Comparison of ENCODE assay signal across 8 cellular contexts in genomic region chr15:31235298-31236183, GRCh38.
DNase-seq lines count a peak whose midpoint lies in the region; ATAC-seq and TF ChIP-seq lines count a peak whose summit lies in the region.

No MANE protein-coding gene starts in this region.

- peak; percentile 12 for DNase-seq in EH (ENCODE audit: low read depth)
- peak; percentile 80 for DNase-seq in RPMI8226
- DNase-seq in left cardiac atrium = peak; percentile 62
- DNase-seq in transverse colon = peak; percentile 62
- no peak for DNase-seq in stimulated activated naive CD4-positive, alpha-beta T cell treated with Interleukin-2 at 50 U/mL for 16 hours (lab: John Stamatoyannopoulos, UW)
- no peak for DNase-seq in HCEC 1CT
- DNase-seq in stimulated activated CD4-positive, alpha-beta T cell treated with anti-CD3 and anti-CD28 coated beads, Interleukin-2, amount 100 ng/mL, for 48 hours = no peak

- TF ChIP-seq CTCF in transverse colon (IDR thresholded peaks at IDR 0.05) = no peak

- 66 to 86% methylated on average over 9 to 20 of the region's 20 CpGs for WGBS in transverse colon (ENCODE audit: low coverage in 1 of 2), 2 donors

- in situ Hi-C loops in transverse colon (cut with MboI; ENCODE audit: low pct_ligation_motif_present in 1 of 4, low pct_unique_long_range_greater_than_20kb in 1 of 4, low sequenced_read_pairs in 3 of 4) = no loop called here

- no peaks in the 10 kb centered on the region for H3K36me3 ChIP-seq in transverse colon

- no peaks in the 10 kb centered on the region for H3K9me3 ChIP-seq in transverse colon

- no peak for TF ChIP-seq POLR2A in transverse colon (IDR thresholded peaks at IDR 0.05)

- ATAC-seq in HG03354 (IDR thresholded peaks at IDR 0.05; ENCODE audit: poor library complexity, severe bottlenecking, unreplicated experiment) = peak; percentile 47
- ATAC-seq in left cardiac atrium = peak; percentile 72 to 82

- no peak for TF ChIP-seq EP300 in transverse colon (IDR thresholded peaks at IDR 0.05; ENCODE audit: low read depth)

- H3K27me3 ChIP-seq in transverse colon = no peaks in the 10 kb centered on the region

- H3K4me1 ChIP-seq in transverse colon = peaks cover 7 to 22% (median 10%) of the 10 kb centered on the region in 4 donors

- no peak overlapping the region for H3K4me3 ChIP-seq in transverse colon

- intact Hi-C loops in left cardiac atrium (cut with DNase I) (no loop called here), transverse colon (cut with DNase I; ENCODE audit: low total_unique reads) (no loop called here)

- peak overlapping the region; percentile 72 to 90 (median 83) for H3K27ac ChIP-seq in transverse colon

Comparison
In these comparisons a context has a peak if more than half of its experiments do, and no peak if none do; other contexts are left out.
1. DNase-seq: peak in EH (single experiment), RPMI8226 (single experiment), left cardiac atrium (single experiment) and transverse colon (single experiment); none in stimulated activated naive CD4-positive, alpha-beta T cell treated with Interleukin-2 at 50 U/mL for 16 hours (single experiment), HCEC 1CT (single experiment) and stimulated activated CD4-positive, alpha-beta T cell treated with anti-CD3 and anti-CD28 coated beads, Interleukin-2, amount 100 ng/mL, for 48 hours (0 of 2).